Comparison of ENCODE assay signal across 8 cellular contexts in genomic region chr7:99551329-99551728, GRCh38. TPM values are rescaled to one million over a fixed set of nuclear protein-coding genes. Genes with fewer than 3 reads are reported as not detected.
DNase-seq lines count a peak whose midpoint lies in the region; ATAC-seq and TF ChIP-seq lines count a peak whose summit lies in the region.

No MANE protein-coding gene starts in this region.

- TF ChIP-seq CTCF in AG10803 (conservative IDR thresholded peaks at IDR 0.05; ENCODE audit: low read length) (no peak), coronary artery (IDR thresholded peaks at IDR 0.05) (no peak)

- H3K4me3 ChIP-seq in AG10803 (ENCODE audit: low read length) (peak overlapping the region; percentile 98), HUES6 (ENCODE audit: low read depth, low read length) (peak overlapping the region; percentile 91), coronary artery (peak overlapping the region; percentile 99), mononuclear cell (ENCODE audit: low read length) (peak overlapping the region; percentile 85)

- DNase-seq in AG10803 (ENCODE audit: low read depth) (no peak), coronary artery (ENCODE audit: low spot score) (no peak), GM19240 (ENCODE audit: insufficient read length, low spot score) (no peak)

- H3K9me3 ChIP-seq in HUES6 (ENCODE audit: control insufficient read depth, insufficient read depth, low read depth, low read length) (no peaks in the 10 kb centered on the region), mononuclear cell (ENCODE audit: low read depth, low read length) (no peaks in the 10 kb centered on the region)

- peaks cover 20% of the 10 kb centered on the region for H3K36me3 ChIP-seq in HUES6 (ENCODE audit: control insufficient read depth, insufficient read depth, low read length)

- no peaks in the 10 kb centered on the region for H3K27me3 ChIP-seq in HUES6 (ENCODE audit: control insufficient read depth, insufficient read depth, low read length)
- no peaks in the 10 kb centered on the region for H3K27me3 ChIP-seq in mononuclear cell (ENCODE audit: insufficient read depth, low read length)

- 0 out of 2 replicates have a peak, but pooled peaks cover 2% of the 10 kb centered on the region for H3K4me1 ChIP-seq in HUES6 (ENCODE audit: control insufficient read depth, insufficient read depth, low read length)
- H3K4me1 ChIP-seq in mononuclear cell (ENCODE audit: insufficient read depth, low read length) = peaks cover 28% of the 10 kb centered on the region

- ATAC-seq in HG03196 (IDR thresholded peaks at IDR 0.05; ENCODE audit: unreplicated experiment) (no peak), GM21619 (IDR thresholded peaks at IDR 0.05; ENCODE audit: unreplicated experiment) (no peak), GM18498 (IDR thresholded peaks at IDR 0.05; ENCODE audit: unreplicated experiment) (no peak)

- peak overlapping the region; percentile 44; the same call in 1 of the 2 replicates for H3K27ac ChIP-seq in HUES6 (ENCODE audit: low read depth, low read length)
- peak overlapping the region; percentile 71 to 91 for H3K27ac ChIP-seq in coronary artery

- peak overlapping the region; percentile 93 for H3K9ac ChIP-seq in HUES6 (ENCODE audit: low read length)

RNA-seq across cellular contexts. Expression of gene FAM200A, which starts 0.6 kb away (rescaled TPM):
- total RNA-seq in mononuclear cell = 1.0 TPM

RNA-seq across cellular contexts. Expression of gene ZNF655, which starts 7.1 kb away (rescaled TPM):
- total RNA-seq in mononuclear cell = 122 TPM

RNA-seq across cellular contexts. Expression of gene TMEM225B, which starts 46.7 kb away (rescaled TPM):
- total RNA-seq in mononuclear cell = 1.4 TPM

RNA-seq across cellular contexts. Expression of gene ZKSCAN5, which starts 46.9 kb away (rescaled TPM):
- total RNA-seq in mononuclear cell = 6.3 TPM

RNA-seq across cellular contexts. Expression of gene ZNF394, which starts 51.2 kb away (rescaled TPM):
- total RNA-seq in mononuclear cell = 198 TPM
